In genomic region chr20:45779011-45779915, GRCh38 we compare ENCODE assay signal across 8 cellular contexts. TPM values are rescaled to one million over a fixed set of nuclear protein-coding genes. Genes with fewer than 3 reads are reported as not detected.
A peak's percentile ranks its signal among the peaks of the same experiment; 100 is the strongest.
DNase-seq lines count a peak whose midpoint lies in the region; ATAC-seq and TF ChIP-seq lines count a peak whose summit lies in the region.

No MANE protein-coding gene starts in this region.

- H3K27me3 ChIP-seq in rectal smooth muscle tissue (ENCODE audit: control insufficient read depth, insufficient read depth, low read length): no peaks in the 10 kb centered on the region

- H3K27ac ChIP-seq in rectal smooth muscle tissue (ENCODE audit: low read depth, low read length): peak overlapping the region; percentile 97

- TF ChIP-seq CTCF in foreskin fibroblast (IDR thresholded peaks at IDR 0.05; ENCODE audit: low read depth, low read length): no peak

- H3K36me3 ChIP-seq in rectal smooth muscle tissue (ENCODE audit: control insufficient read depth, insufficient read depth, low read length): no peaks in the 10 kb centered on the region

- peak; percentile 100 for DNase-seq in EL
- peak; percentile 73 for DNase-seq in SK-MEL-5 (ENCODE audit: low read depth, low spot score)
- peak; percentile 98 to 99 for DNase-seq in foreskin fibroblast
- no peak for DNase-seq in NCI-H82 treated with DMSO at 0.1 percent for 48 hours (lab: John Stamatoyannopoulos, UW; ENCODE audit: unreplicated experiment)

- no peak for ATAC-seq in HG03521 (IDR thresholded peaks at IDR 0.05; ENCODE audit: unreplicated experiment)
- no peak for ATAC-seq in GM18502 (IDR thresholded peaks at IDR 0.05; ENCODE audit: poor library complexity, unreplicated experiment)
- ATAC-seq in GM19467 (IDR thresholded peaks at IDR 0.05; ENCODE audit: unreplicated experiment): no peak

- H3K9ac ChIP-seq in rectal smooth muscle tissue (ENCODE audit: low read length): no peak overlapping the region

- H3K4me1 ChIP-seq in rectal smooth muscle tissue (ENCODE audit: control insufficient read depth, insufficient read depth, low read length): peaks cover 45% of the 10 kb centered on the region

- H3K4me3 ChIP-seq in foreskin fibroblast (ENCODE audit: low read depth in 1 of 2, low read length in 2 of 2) (no peak overlapping the region), rectal smooth muscle tissue (ENCODE audit: low read length) (no peak overlapping the region)

- in situ Hi-C loops in SK-MEL-5 (cut with HindIII; ENCODE audit: low pct_unique_long_range_greater_than_20kb, low sequenced_read_pairs): loop anchor here (10.0 kb wide), 1 partner anchor 74 kb away; the partner anchor contains the start of genes WFDC10B and WFDC13

RNA-seq across cellular contexts. Expression of gene WFDC3, which starts 12.4 kb away (rescaled TPM):
- total RNA-seq in SK-MEL-5 (2014; rRNA removed; shearing (Covaris generic)): 0.58 TPM in 1 of 2 replicates, not detected in the other
- polyA plus RNA-seq in SK-MEL-5 (2015; cell fraction: cytosol; rRNA removed): not detected in 2 replicates
- 0.41 TPM in 1 of 2 replicates, not detected in the other for polyA plus RNA-seq in SK-MEL-5 (2015; cell fraction: nucleus; rRNA removed)

RNA-seq across cellular contexts. Expression of gene DNTTIP1, which starts 12.5 kb away (rescaled TPM):
- 26.4 and 31.6 TPM in 2 replicates for total RNA-seq in SK-MEL-5 (2014; rRNA removed; shearing (Covaris generic))
- 59.0 and 67.2 TPM in 2 replicates for polyA plus RNA-seq in SK-MEL-5 (2015; cell fraction: cytosol; rRNA removed)
- polyA plus RNA-seq in SK-MEL-5 (2015; cell fraction: nucleus; rRNA removed): 29.2 and 34.5 TPM in 2 replicates

RNA-seq across cellular contexts. Expression of gene UBE2C, which starts 33.2 kb away (rescaled TPM):
- total RNA-seq in SK-MEL-5 (2014; rRNA removed; shearing (Covaris generic)): 75.4 and 76.9 TPM in 2 replicates
- 110 and 158 TPM in 2 replicates for polyA plus RNA-seq in SK-MEL-5 (2015; cell fraction: cytosol; rRNA removed)
- 54.8 and 65.4 TPM in 2 replicates for polyA plus RNA-seq in SK-MEL-5 (2015; cell fraction: nucleus; rRNA removed)

RNA-seq across cellular contexts. Expression of gene TNNC2, which starts 47.8 kb away (rescaled TPM):
- 0.37 TPM in 1 of 2 replicates, not detected in the other for total RNA-seq in SK-MEL-5 (2014; rRNA removed; shearing (Covaris generic))
- 1.7 TPM in 1 of 2 replicates, not detected in the other for polyA plus RNA-seq in SK-MEL-5 (2015; cell fraction: cytosol; rRNA removed)
- polyA plus RNA-seq in SK-MEL-5 (2015; cell fraction: nucleus; rRNA removed): 3.0 TPM in 1 of 2 replicates, not detected in the other

RNA-seq across cellular contexts. Expression of gene SNX21, which starts 54.3 kb away (rescaled TPM):
- 14.8 and 25.5 TPM in 2 replicates for total RNA-seq in SK-MEL-5 (2014; rRNA removed; shearing (Covaris generic))
- polyA plus RNA-seq in SK-MEL-5 (2015; cell fraction: cytosol; rRNA removed): 33.5 and 34.4 TPM in 2 replicates
- polyA plus RNA-seq in SK-MEL-5 (2015; cell fraction: nucleus; rRNA removed): 33.9 and 62.7 TPM in 2 replicates
